Comparison of ENCODE assay signal across 8 cellular contexts in genomic region chr19:45506246-45506990, GRCh38. TPM values are rescaled to one million over a fixed set of nuclear protein-coding genes. Genes with fewer than 3 reads are reported as not detected.
A peak's percentile ranks its signal among the peaks of the same experiment; 100 is the strongest.
DNase-seq lines count a peak whose midpoint lies in the region; ATAC-seq, FAIRE-seq and TF ChIP-seq lines count a peak whose summit lies in the region.

No MANE protein-coding gene starts in this region.

- H3K27me3 ChIP-seq in bronchial epithelial cell (ENCODE audit: control insufficient read depth, insufficient read depth, low read length): no peaks in the 10 kb centered on the region

- H3K4me1 Mint-ChIP-seq in WTC11: peaks cover 38% of the 10 kb centered on the region

- H3K27me3 Mint-ChIP-seq in WTC11 (ENCODE audit: low read depth): no peaks in the 10 kb centered on the region; the same call in 1 of the 2 replicates

- no peaks in the 10 kb centered on the region for H3K36me3 Mint-ChIP-seq in WTC11

- CTCF ChIA-PET in WTC11 (lab: Charles Lee): interaction anchor here (0.7 to 3.2 kb wide), 5 partner anchors 9 to 104 kb away, joined by 3 to 16 read pairs (median 3); no protein-coding TSS in a partner anchor

- TF ChIP-seq CTCF in WTC11 (IDR thresholded peaks at IDR 0.05): no peak
- peak; percentile 75 for TF ChIP-seq CTCF in bronchial epithelial cell (IDR thresholded peaks at IDR 0.05; ENCODE audit: insufficient read depth, low read length, severe bottlenecking)

- DNase-seq in AG08396 (ENCODE audit: low spot score) (peak; percentile 94), NCI-H2196 (lab: John Stamatoyannopoulos, UW; ENCODE audit: unreplicated experiment) (peak; percentile 93), WTC11 (ENCODE audit: low spot score) (peak; percentile 98), bronchial epithelial cell (ENCODE audit: low read depth) (peak; percentile 82), islet precursor cell (peak; percentile 97)
- peak; percentile 100 for DNase-seq in stimulated activated CD4-positive, alpha-beta T cell treated with anti-CD3 and anti-CD28 coated beads, Interleukin-12 subunit alpha, Interleukin-12 subunit beta, amount 100 ng/mL, for 4 hours

- ATAC-seq in GM18909 (IDR thresholded peaks at IDR 0.05; ENCODE audit: poor library complexity, unreplicated experiment) (peak; percentile 65), HG03159 (IDR thresholded peaks at IDR 0.05; ENCODE audit: unreplicated experiment) (peak; percentile 57), WTC11 (peak; percentile 70)

- peak overlapping the region; percentile 93 for H3K27ac Mint-ChIP-seq in WTC11

- no peak for FAIRE-seq in bronchial epithelial cell (lab: Jason Lieb, UNC)

- POLR2A ChIA-PET in WTC11 (lab: Charles Lee): interaction anchor here (1.3 kb wide), 1 partner anchor 10 kb away, joined by 3 read pairs; the partner anchor contains the start of gene RTN2

- peak overlapping the region; percentile 91 for H3K4me3 Mint-ChIP-seq in WTC11

- H3K36me3 ChIP-seq in bronchial epithelial cell (ENCODE audit: control insufficient read depth, insufficient read depth, low read length): peaks cover 4% of the 10 kb centered on the region

- H3K4me3 ChIP-seq in bronchial epithelial cell (ENCODE audit: low read depth, low read length): peak overlapping the region; percentile 94

- H3K9me3 Mint-ChIP-seq in WTC11: no peaks in the 10 kb centered on the region

TF ChIP-seq in WTC11, 78 proteins besides CTCF, POLR2A, EP300 and RAD21:
- TF ChIP-seq USF1 (CRISPR knock-in tag; IDR thresholded peaks at IDR 0.05) (peak; percentile 73), FOXK1 (CRISPR knock-in tag; IDR thresholded peaks at IDR 0.05) (peak; percentile 74; the same call in 1 of the 2 replicates), AR (CRISPR knock-in tag; IDR thresholded peaks at IDR 0.05) (no peak), PRDM15 (CRISPR knock-in tag; IDR thresholded peaks at IDR 0.05) (peak; percentile 89), MAX (CRISPR knock-in tag; IDR thresholded peaks at IDR 0.05) (peak; percentile 19; the same call in 1 of the 2 replicates), CREM (CRISPR knock-in tag; IDR thresholded peaks at IDR 0.05) (peak; percentile 83; the same call in 1 of the 2 replicates), ZBTB43 (CRISPR knock-in tag; IDR thresholded peaks at IDR 0.05) (no peak), TEAD4 (CRISPR knock-in tag; IDR thresholded peaks at IDR 0.05) (no peak), HMGXB4 (CRISPR knock-in tag; IDR thresholded peaks at IDR 0.05) (peak; percentile 84), USF2 (CRISPR knock-in tag; IDR thresholded peaks at IDR 0.05) (peak; percentile 73), NFE2L1 (CRISPR knock-in tag; IDR thresholded peaks at IDR 0.05) (no peak), SP1 (CRISPR knock-in tag; conservative IDR thresholded peaks at IDR 0.05) (peak; percentile 93), ZNF416 (CRISPR knock-in tag; IDR thresholded peaks at IDR 0.05) (0 out of 2 replicates have a peak, but pooled peaks have one; percentile 6), GTF2I (CRISPR knock-in tag; conservative IDR thresholded peaks at IDR 0.05) (0 out of 2 replicates have a peak, but pooled peaks have one; percentile 22), ZNF317 (CRISPR knock-in tag; IDR thresholded peaks at IDR 0.05; ENCODE audit: borderline replicate concordance, low read depth) (0 out of 2 replicates have a peak, but pooled peaks have one; percentile 20)

RNA-seq across cellular contexts. Expression of gene VASP, which starts 0.9 kb away (rescaled TPM):
- total RNA-seq in WTC11 (2021) (143 to 146 TPM (median 144 TPM) in 3 replicates), bronchial epithelial cell (59.0 and 86.0 TPM in 2 replicates)

RNA-seq across cellular contexts. Expression of gene PPM1N, which starts 8.2 kb away (rescaled TPM):
- total RNA-seq in WTC11 (2021) (10.3 to 15.1 TPM (median 14.2 TPM) in 3 replicates), bronchial epithelial cell (1.4 and 1.6 TPM in 2 replicates)

RNA-seq across cellular contexts. Expression of gene RTN2, which starts 9.6 kb away (rescaled TPM):
- total RNA-seq in WTC11 (2021) (25.1 to 27.8 TPM (median 27.4 TPM) in 3 replicates), bronchial epithelial cell (2.1 and 2.9 TPM in 2 replicates)

RNA-seq across cellular contexts. Expression of gene FOSB, which starts 38.6 kb away (rescaled TPM):
- 2.3 to 7.2 TPM (median 5.4 TPM) in 3 replicates for total RNA-seq in WTC11 (2021)
- 3.6 and 4.2 TPM in 2 replicates for total RNA-seq in bronchial epithelial cell

Comparison
In these comparisons a context has a peak if more than half of its experiments do, and no peak if none do; other contexts are left out.
1. Peak in every context shown above with its lines: DNase-seq, ATAC-seq and H3K4me3 ChIP-seq.